ENCODE assay signal across 8 cellular contexts in the genomic region with DNA sequence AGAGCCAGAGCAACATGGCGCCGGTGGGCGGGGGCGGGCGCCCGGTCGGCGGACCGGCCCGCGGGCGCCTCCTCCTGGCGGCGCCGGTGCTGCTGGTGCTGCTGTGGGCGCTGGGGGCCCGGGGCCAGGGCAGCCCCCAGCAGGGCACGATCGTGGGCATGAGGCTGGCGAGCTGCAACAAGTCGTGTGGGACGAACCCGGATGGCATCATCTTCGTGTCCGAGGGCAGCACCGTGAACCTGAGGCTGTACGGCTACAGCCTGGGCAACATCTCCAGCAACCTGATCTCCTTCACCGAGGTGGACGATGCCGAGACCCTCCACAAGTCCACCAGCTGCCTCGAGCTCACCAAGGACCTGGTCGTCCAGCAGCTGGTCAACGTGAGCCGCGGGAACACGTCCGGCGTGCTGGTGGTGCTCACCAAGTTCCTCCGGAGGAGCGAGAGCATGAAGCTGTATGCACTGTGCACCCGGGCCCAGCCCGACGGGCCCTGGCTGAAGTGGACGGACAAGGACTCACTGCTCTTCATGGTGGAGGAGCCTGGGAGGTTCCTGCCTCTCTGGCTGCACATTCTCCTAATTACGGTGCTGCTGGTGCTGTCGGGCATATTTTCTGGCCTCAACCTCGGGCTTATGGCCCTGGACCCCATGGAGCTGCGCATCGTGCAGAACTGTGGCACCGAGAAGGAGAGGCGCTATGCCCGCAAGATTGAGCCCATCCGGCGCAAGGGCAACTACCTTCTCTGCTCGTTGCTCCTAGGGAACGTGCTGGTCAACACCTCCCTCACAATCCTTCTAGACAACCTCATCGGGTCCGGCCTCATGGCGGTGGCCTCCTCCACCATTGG. TPM values are rescaled to one million over a fixed set of nuclear protein-coding genes. Genes with fewer than 3 reads are reported as not detected.
DNase-seq lines count a peak whose midpoint lies in the region; ATAC-seq and TF ChIP-seq lines count a peak whose summit lies in the region.

No MANE protein-coding gene starts in this region.

- no TSS peak for BruUV-seq in Panc1 (replicated peaks; lab: Mats Ljungman, UMichigan)

- H3K4me3 ChIP-seq in Panc1 (ENCODE audit: low read depth in 2 of 2, low read length in 2 of 2) (peak overlapping the region; percentile 70 to 71), mesodermal cell (ENCODE audit: extremely low read depth, insufficient read depth, low read length, poor library complexity, severe bottlenecking) (peak overlapping the region; percentile 36), urinary bladder (ENCODE audit: low read depth, low read length) (peak overlapping the region; percentile 55)

- in situ Hi-C loops in Panc1 (cut with HindIII; ENCODE audit: low pct_unique_long_range_greater_than_20kb, low sequenced_read_pairs): no loop called here

- H3K36me3 ChIP-seq in Panc1 (ENCODE audit: control insufficient read depth, insufficient read depth, low read length) (no peaks in the 10 kb centered on the region), mesodermal cell (ENCODE audit: control insufficient read depth, insufficient read depth, low read length) (no peaks in the 10 kb centered on the region), urinary bladder (ENCODE audit: insufficient read depth) (no peaks in the 10 kb centered on the region)

- H3K9me3 ChIP-seq in Panc1 (ENCODE audit: control insufficient read depth, insufficient read depth, low read depth, low read length): no peaks in the 10 kb centered on the region
- H3K9me3 ChIP-seq in mesodermal cell (ENCODE audit: control insufficient read depth, low read length): no peaks in the 10 kb centered on the region

- H3K27me3 ChIP-seq in Panc1 (ENCODE audit: control insufficient read depth, insufficient read depth, low read length): no peaks in the 10 kb centered on the region

- H3K27ac ChIP-seq in Panc1 (ENCODE audit: low read length) (peak overlapping the region; percentile 81), cingulate gyrus (ENCODE audit: low read depth, low read length) (peak overlapping the region; percentile 67), mesodermal cell (ENCODE audit: low read depth, low read length, severe bottlenecking) (no peak overlapping the region), urinary bladder (ENCODE audit: low read depth) (peak overlapping the region; percentile 63)

- H3K4me1 ChIP-seq in Panc1 (ENCODE audit: control insufficient read depth, insufficient read depth, low read length): peaks cover 30% of the 10 kb centered on the region
- peaks cover 20% of the 10 kb centered on the region for H3K4me1 ChIP-seq in mesodermal cell (ENCODE audit: control insufficient read depth, insufficient read depth, low read length, poor library complexity, severe bottlenecking)
- H3K4me1 ChIP-seq in urinary bladder (ENCODE audit: insufficient read depth): no peaks in the 10 kb centered on the region

- DNase-seq in NCI-H510A treated with DMSO at 0.1 percent for 48 hours (lab: John Stamatoyannopoulos, UW): peak; percentile 22
- DNase-seq in NCI-H510A (lab: John Stamatoyannopoulos, UW): no peak
- no peak for DNase-seq in HEK293T (ENCODE audit: extremely low spot score)
- DNase-seq in Panc1 (ENCODE audit: low read depth, low spot score): no peak
- DNase-seq in NK-92 (lab: John Stamatoyannopoulos, UW; ENCODE audit: unreplicated experiment): no peak

- intact Hi-C loops in Panc1 (cut with micrococcal nuclease; ENCODE audit: unreplicated experiment): loop anchor here (5.0 kb wide), 1 partner anchor 41 kb away; no protein-coding TSS in a partner anchor

- ATAC-seq in Panc1: peak; percentile 52

- POLR2A ChIA-PET in HEK293T (lab: Yijun Ruan, JAX): interaction anchor here (0.6 to 2.5 kb wide), 13 partner anchors 9 to 123 kb away, joined by 3 to 12 read pairs (median 3); a partner anchor contains a TSS
- POLR2A ChIA-PET in Panc1 (lab: Charles Lee): interaction anchor here (0.6 kb wide), 1 partner anchor 33 kb away, joined by 6 read pairs; no protein-coding TSS in a partner anchor

- peak; percentile 88 for TF ChIP-seq CTCF in Panc1 (IDR thresholded peaks at IDR 0.05)

- CTCF ChIA-PET in HEK293T (lab: Yijun Ruan, JAX) (interaction anchor here (0.6 to 4.7 kb wide), 8 partner anchors 12 to 901 kb away, joined by 3 to 29 read pairs (median 4); no protein-coding TSS in a partner anchor), Panc1 (lab: Charles Lee) (interaction anchor here (0.6 kb wide), 1 partner anchor 163 kb away, joined by 8 read pairs; no protein-coding TSS in a partner anchor)

- 57 to 67% methylated on average over 46 to 56 of the region's 59 CpGs for WGBS in mesodermal cell (ENCODE audit: insufficient coverage in 2 of 2), 2 experiments
- WGBS in urinary bladder: 24% methylated on average over 59 of the region's 59 CpGs

TF ChIP-seq in HEK293T, 16 proteins besides CTCF, POLR2A, EP300 and RAD21:
- TF ChIP-seq BHLHE40 (IDR thresholded peaks at IDR 0.05; ENCODE audit: borderline replicate concordance) (no peak), L3MBTL2 (conservative IDR thresholded peaks at IDR 0.05) (peak; percentile 51), FOXM1 (IDR thresholded peaks at IDR 0.05; ENCODE audit: borderline replicate concordance) (peak; percentile 91), FOXK2 (IDR thresholded peaks at IDR 0.05) (no peak), ARNT (IDR thresholded peaks at IDR 0.05) (no peak)

RNA-seq across cellular contexts. Expression of a gene that starts 0.5 kb away (rescaled TPM):
- total RNA-seq in Panc1 (2021; ENCODE audit: unreplicated experiment): 15.7 TPM
- polyA plus RNA-seq in Panc1 (2012; ENCODE audit: insufficient read length): 16.4 TPM
- polyA plus RNA-seq in mesodermal cell (2013, experiment 1 of 2): 8.7 TPM
- 8.5 TPM for polyA plus RNA-seq in mesodermal cell (2013, experiment 2 of 2)
- total RNA-seq in urinary bladder: 5.8 TPM
- polyA plus RNA-seq in urinary bladder: 4.8 TPM

RNA-seq across cellular contexts. Expression of a gene that starts 21.3 kb away (rescaled TPM):
- total RNA-seq in Panc1 (2021; ENCODE audit: unreplicated experiment) (31.5 TPM), urinary bladder (29.9 TPM)
- polyA plus RNA-seq in Panc1 (2012; ENCODE audit: insufficient read length): 33.2 TPM
- 25.1 TPM for polyA plus RNA-seq in mesodermal cell (2013, experiment 1 of 2)
- 23.6 TPM for polyA plus RNA-seq in mesodermal cell (2013, experiment 2 of 2)
- 23.5 TPM for polyA plus RNA-seq in urinary bladder

RNA-seq across cellular contexts. Expression of a gene that starts 54.9 kb away (rescaled TPM):
- total RNA-seq in Panc1 (2021; ENCODE audit: unreplicated experiment) (34.0 TPM), urinary bladder (18.0 TPM)
- polyA plus RNA-seq in Panc1 (2012; ENCODE audit: insufficient read length): 27.5 TPM
- polyA plus RNA-seq in mesodermal cell (2013, experiment 1 of 2): 10.5 TPM
- polyA plus RNA-seq in mesodermal cell (2013, experiment 2 of 2): 8.6 TPM
- polyA plus RNA-seq in urinary bladder: 14.6 TPM
